In genomic region chr2:20491739-20492531, GRCh38 we compare ENCODE assay signal across 18 cellular contexts. TPM values are rescaled to one million over a fixed set of nuclear protein-coding genes. Genes with fewer than 3 reads are reported as not detected.
DNase-seq lines count a peak whose midpoint lies in the region; ATAC-seq, FAIRE-seq and TF ChIP-seq lines count a peak whose summit lies in the region.
"Had no signal": no experiment of that assay in that cellular context is flagged by ENCODE, and none has a peak within 500 bp of the region (broad histone marks: within the 10 kb centered on the region; RNA-seq: fewer than 3 reads in every experiment).

No MANE protein-coding gene starts in this region.

- FAIRE-seq in HepG2 (lab: Jason Lieb, UNC): no peak

- H3K4me2 ChIP-seq in HepG2 (ENCODE audit: low read depth, low read length) (peak overlapping the region; percentile 62), smooth muscle cell (peak overlapping the region; percentile 62)

- DNase-seq in amniotic epithelial cell (ENCODE audit: low read depth) (peak; percentile 90), HepG2 (ENCODE audit: low spot score) (peak; percentile 64), smooth muscle cell (lab: John Stamatoyannopoulos, UW; ENCODE audit: unreplicated experiment) (peak; percentile 36), LoVo (ENCODE audit: low spot score) (no peak)
- no peak for DNase-seq in stimulated activated CD8-positive, alpha-beta memory T cell treated with anti-CD3 and anti-CD28 coated beads, Interleukin-4, amount 100 ng/mL, for 48 hours
- no peak for DNase-seq in activated T-cell treated with anti-CD3 and anti-CD28 coated beads, Interleukin-2, amount 50 U/mL, for 24 hours
- DNase-seq: activated CD4-positive, alpha-beta T cell treated with anti-CD3 and anti-CD28 coated beads for 48 hours; effector CD8-positive, alpha-beta T cell; GF-D8; lower lobe of right lung; NCI-H2171 treated with DMSO at 0.1 percent for 48 hours; stimulated activated CD4-positive, alpha-beta T cell treated with anti-CD3 and anti-CD28 coated beads, Interleukin-4, amount 100 ng/mL, for 4 hours had no signal

- WGBS in HepG2 (ENCODE audit: low lambda C conversion rate): 16% methylated on average over 15 of the region's 15 CpGs
- 20% methylated on average over 15 of the region's 15 CpGs for WGBS in smooth muscle cell (ENCODE audit: low lambda C conversion rate)

- H3K36me3 ChIP-seq in HepG2 (replicated peaks in 1 of 2; ENCODE audit: control insufficient read depth in 1 of 2, insufficient read depth in 2 of 2, low read length in 2 of 2) (no peaks in the 10 kb centered on the region), smooth muscle cell (ENCODE audit: low read depth) (no peaks in the 10 kb centered on the region)
- H3K36me3 ChIP-seq: ascending aorta, lower lobe of right lung, ovary had no signal

- TF ChIP-seq POLR2A in HepG2 (IDR thresholded peaks at IDR 0.05; ENCODE audit: insufficient read depth in 1 of 2, low read depth in 2 of 2, low read length in 2 of 2): no peak

- peaks cover 88% of the 10 kb centered on the region for H3K4me1 ChIP-seq in HepG2 (ENCODE audit: insufficient read depth, low read length)
- peaks cover 30% of the 10 kb centered on the region for H3K4me1 ChIP-seq in smooth muscle cell (ENCODE audit: low read depth)

- POLR2A ChIA-PET in HepG2 (lab: Yijun Ruan, JAX): interaction anchor here (0.8 to 10.1 kb wide), 4 partner anchors 33 to 101 kb away, joined by 4 to 97 read pairs (median 6); partner anchors contain the start of gene RHOB

- H3K4me1 Mint-ChIP-seq in activated T-cell treated with anti-CD3 and anti-CD28 coated beads, Interleukin-2, amount 50 U/mL, for 24 hours (ENCODE audit: low read depth): no peaks in the 10 kb centered on the region

- in situ Hi-C loops in HepG2 (cut with HindIII; ENCODE audit: extremely low pct_ligation_motif_present, low pct_unique_long_range_greater_than_20kb): no loop called here

- peak overlapping the region in 2 of 3 experiments; percentile 7 to 32; a peak in 2 of 6 replicates for H3K4me3 ChIP-seq in HepG2 (replicated peaks in 1 of 3; ENCODE audit: insufficient read depth in 1 of 3, low read depth in 2 of 3, low read length in 3 of 3)
- no peak overlapping the region for H3K4me3 ChIP-seq in smooth muscle cell
- H3K4me3 ChIP-seq: ascending aorta, lower lobe of right lung, ovary had no signal

- TF ChIP-seq CTCF in HepG2 (CRISPR knock-in tag; IDR thresholded peaks at IDR 0.05) (0 out of 2 replicates have a peak, but pooled peaks have one; percentile 5), smooth muscle cell (IDR thresholded peaks at IDR 0.05; ENCODE audit: borderline replicate concordance, insufficient read depth, poor library complexity, severe bottlenecking) (no peak)

- no peak for TF ChIP-seq RAD21 in HepG2 (CRISPR knock-in tag; IDR thresholded peaks at IDR 0.05)

- H3K9me3 Mint-ChIP-seq in activated T-cell treated with anti-CD3 and anti-CD28 coated beads, Interleukin-2, amount 50 U/mL, for 24 hours: no peaks in the 10 kb centered on the region
- H3K9me3 Mint-ChIP-seq: T-helper 1 cell treated with Interleukin-12 subunit alpha and Interleukin-12 subunit beta and Interleukin-4 antibody, amounts not matched to agents 30 μg/mL and 1 μg/mL, for 36 hours had no signal

- H3K27ac ChIP-seq in HepG2 (ENCODE audit: extremely low read length, insufficient read depth, low read length): no peak overlapping the region
- H3K27ac ChIP-seq in smooth muscle cell (ENCODE audit: low read depth): peak overlapping the region; percentile 11

- no peak overlapping the region for H3K27ac Mint-ChIP-seq in activated T-cell treated with anti-CD3 and anti-CD28 coated beads, Interleukin-2, amount 50 U/mL, for 24 hours
- H3K27ac Mint-ChIP-seq: T-helper 1 cell treated with Interleukin-12 subunit alpha and Interleukin-12 subunit beta and Interleukin-4 antibody, amounts not matched to agents 30 μg/mL and 1 μg/mL, for 36 hours had no signal

- CTCF ChIA-PET in HepG2 (lab: Yijun Ruan, JAX; ENCODE audit: low intra/inter-chr PET ratio, low total read pairs): no interaction called here

- no peak overlapping the region for H3K9ac ChIP-seq in HepG2 (ENCODE audit: insufficient read depth, low read depth, low read length)
- no peak overlapping the region for H3K9ac ChIP-seq in smooth muscle cell (ENCODE audit: low read depth)

- no peak overlapping the region for H2AFZ ChIP-seq in HepG2 (ENCODE audit: low read length)
- no peak overlapping the region for H2AFZ ChIP-seq in smooth muscle cell (ENCODE audit: low read depth)

- intact Hi-C loops in HepG2 (cut with micrococcal nuclease; ENCODE audit: unreplicated experiment): loop anchor here (5.0 kb wide), 1 partner anchor 45 kb away; no protein-coding TSS in a partner anchor

- no TSS peak for BruUV-seq in HepG2 (replicated peaks; lab: Mats Ljungman, UMichigan)

- H3K27me3 Mint-ChIP-seq in activated T-cell treated with anti-CD3 and anti-CD28 coated beads, Interleukin-2, amount 50 U/mL, for 24 hours: no peaks in the 10 kb centered on the region

- ATAC-seq in HG02798 (IDR thresholded peaks at IDR 0.05; ENCODE audit: poor library complexity, unreplicated experiment): peak; percentile 43
- ATAC-seq in HepG2: peak; percentile 79
- ATAC-seq in GM18498 (IDR thresholded peaks at IDR 0.05; ENCODE audit: unreplicated experiment): no peak

- H4K20me1 ChIP-seq in HepG2 (ENCODE audit: insufficient read depth, low read length) (no peaks in the 10 kb centered on the region), smooth muscle cell (ENCODE audit: low read depth) (no peaks in the 10 kb centered on the region)

- no peaks in the 10 kb centered on the region for H3K36me3 Mint-ChIP-seq in activated T-cell treated with anti-CD3 and anti-CD28 coated beads, Interleukin-2, amount 50 U/mL, for 24 hours (ENCODE audit: low read depth)
- H3K36me3 Mint-ChIP-seq: CD14-positive monocyte had no signal

- H3K79me2 ChIP-seq in HepG2 (ENCODE audit: insufficient read depth, low read length): no peaks in the 10 kb centered on the region
- no peaks in the 10 kb centered on the region for H3K79me2 ChIP-seq in smooth muscle cell (ENCODE audit: low read depth)

- no peak overlapping the region for H3K4me3 Mint-ChIP-seq in activated T-cell treated with anti-CD3 and anti-CD28 coated beads, Interleukin-2, amount 50 U/mL, for 24 hours
- H3K4me3 Mint-ChIP-seq: CD14-positive monocyte; T-helper 1 cell treated with Interleukin-12 subunit alpha and Interleukin-12 subunit beta and Interleukin-4 antibody, amounts not matched to agents 30 μg/mL and 1 μg/mL, for 36 hours had no signal

- TF ChIP-seq EP300 in HepG2 (IDR thresholded peaks at IDR 0.05; ENCODE audit: low read depth in 2 of 2, low read length in 2 of 2) (peak in 1 of 2 experiments; percentile 67; a peak in 1 of 4 replicates), HepG2 (CRISPR knock-in tag; IDR thresholded peaks at IDR 0.05; ENCODE audit: borderline replicate concordance) (peak; percentile 23; the same call in 1 of the 2 replicates)

- H3K9me3 ChIP-seq in HepG2 (ENCODE audit: low read length) (no peaks in the 10 kb centered on the region), smooth muscle cell (replicated peaks; ENCODE audit: low read depth) (no peaks in the 10 kb centered on the region)
- H3K9me3 ChIP-seq: ascending aorta, lower lobe of right lung, ovary had no signal

- H3K27me3 ChIP-seq in HepG2 (ENCODE audit: control insufficient read depth in 1 of 2, insufficient read depth in 2 of 2, low read length in 2 of 2): peaks cover 1 to 17% of the 10 kb centered on the region in 2 experiments; a peak in 1 of 5 replicates
- H3K27me3 ChIP-seq in smooth muscle cell (ENCODE audit: low read depth): no peaks in the 10 kb centered on the region
- H3K27me3 ChIP-seq: ascending aorta, ovary had no signal

- H3F3A ChIP-seq in smooth muscle cell (ENCODE audit: low read depth): peaks cover 16% of the 10 kb centered on the region

TF ChIP-seq in HepG2, 621 proteins besides CTCF, POLR2A, EP300 and RAD21 (continues in another document):
- TF ChIP-seq KAT7 (CRISPR knock-in tag; IDR thresholded peaks at IDR 0.05; ENCODE audit: borderline replicate concordance) (no peak), ISL2 (CRISPR knock-in tag; IDR thresholded peaks at IDR 0.05) (peak; percentile 46; the same call in 1 of the 2 replicates), ZSCAN9 (CRISPR knock-in tag; IDR thresholded peaks at IDR 0.05; ENCODE audit: borderline replicate concordance) (no peak), IKZF5 (CRISPR knock-in tag; IDR thresholded peaks at IDR 0.05) (peak; percentile 30; the same call in 1 of the 2 replicates)

RNA-seq across cellular contexts. Expression of gene RHOB, which starts 45.1 kb away (rescaled TPM):
- total RNA-seq in HepG2 (2016; rRNA removed; fragmentation: Illumina TruSeq; extraction: Trizol) (192 and 268 TPM in 2 replicates), smooth muscle cell (218 and 231 TPM in 2 replicates)
- total RNA-seq in HepG2 (2016; cell fraction: cytosol; rRNA removed; fragmentation: Illumina TruSeq; extraction: Trizol; ENCODE audit: low read depth): 40.2 and 44.0 TPM in 2 replicates
- 176 and 281 TPM in 2 replicates for total RNA-seq in HepG2 (2016; cell fraction: insoluble cytoplasmic fraction; rRNA removed; fragmentation: Illumina TruSeq; extraction: Trizol)
- 165 and 177 TPM in 2 replicates for total RNA-seq in HepG2 (2016; cell fraction: membrane; rRNA removed; fragmentation: Illumina TruSeq; extraction: Trizol)
- 193 and 207 TPM in 2 replicates for total RNA-seq in HepG2 (2016; cell fraction: nucleus; rRNA removed; fragmentation: Illumina TruSeq; extraction: Trizol)
- polyA plus RNA-seq in HepG2 (2011; rRNA removed) (192 and 237 TPM in 2 replicates), smooth muscle cell (75.9 and 78.1 TPM in 2 replicates)
- polyA plus RNA-seq in HepG2 (2011; cell fraction: cytosol; rRNA removed): 193 and 210 TPM in 2 replicates
- 241 and 269 TPM in 2 replicates for polyA plus RNA-seq in HepG2 (2011; cell fraction: nucleus; rRNA removed)
- polyA plus RNA-seq in HepG2 (2012): 158 and 213 TPM in 2 replicates
- polyA plus RNA-seq in HepG2 (2016; cell fraction: cytosol; fragmentation: Illumina TruSeq; extraction: Trizol; ENCODE audit: low read depth): 33.6 and 36.3 TPM in 2 replicates
- polyA plus RNA-seq in HepG2 (2016; cell fraction: insoluble cytoplasmic fraction; fragmentation: Illumina TruSeq; extraction: Trizol; ENCODE audit: low read depth): 232 and 273 TPM in 2 replicates
- 112 and 122 TPM in 2 replicates for polyA plus RNA-seq in HepG2 (2016; cell fraction: membrane; fragmentation: Illumina TruSeq; extraction: Trizol; ENCODE audit: low read depth)
- 333 and 350 TPM in 2 replicates for polyA plus RNA-seq in HepG2 (2016; cell fraction: nucleus; fragmentation: Illumina TruSeq; extraction: Trizol; ENCODE audit: insufficient read depth, low read depth)
- 88.5 and 225 TPM in 2 replicates for polyA minus RNA-seq in HepG2 (2011; rRNA and poly(A)+ RNA removed; ENCODE audit: low replicate concordance)
- 132 and 167 TPM in 2 replicates for polyA minus RNA-seq in HepG2 (2011; cell fraction: cytosol; rRNA and poly(A)+ RNA removed)
- polyA minus RNA-seq in HepG2 (2011; cell fraction: nucleus; rRNA and poly(A)+ RNA removed): 162 and 170 TPM in 2 replicates

Comparison
In these comparisons a context has a peak if more than half of its experiments do, and no peak if none do; other contexts are left out.
1. DNase-seq: peak in amniotic epithelial cell (single experiment), HepG2 (single experiment) and smooth muscle cell (single experiment); none in LoVo (single experiment), stimulated activated CD8-positive, alpha-beta memory T cell treated with anti-CD3 and anti-CD28 coated beads, Interleukin-4, amount 100 ng/mL, for 48 hours (single experiment) and activated T-cell treated with anti-CD3 and anti-CD28 coated beads, Interleukin-2, amount 50 U/mL, for 24 hours (single experiment).